1 cellular context compared by ENCODE assay signal in the genomic region with DNA sequence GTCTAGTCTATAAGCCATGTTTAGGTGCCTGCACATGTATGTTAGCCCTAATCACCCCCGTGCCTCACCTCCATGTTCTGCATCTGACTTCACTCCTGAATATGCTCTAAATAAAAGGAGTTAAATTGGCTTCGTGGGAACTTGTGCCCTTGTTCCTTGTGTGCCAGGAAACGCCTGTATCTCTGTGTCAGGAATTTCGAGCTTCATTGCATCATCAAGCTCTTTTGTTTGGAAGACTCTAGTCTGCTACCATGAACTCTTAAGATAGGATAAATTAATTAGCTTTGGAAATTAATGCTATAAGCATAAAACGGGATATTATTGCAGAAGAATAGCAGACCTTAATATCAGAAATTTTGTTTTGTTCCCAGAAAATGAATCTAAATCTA.
TF ChIP-seq lines count a peak whose summit lies in the region.

No MANE protein-coding gene starts in this region.

TF ChIP-seq in WTC11, 78 proteins besides CTCF, POLR2A, EP300 and RAD21 (continued from another document):
- TF ChIP-seq, protein P1, sequence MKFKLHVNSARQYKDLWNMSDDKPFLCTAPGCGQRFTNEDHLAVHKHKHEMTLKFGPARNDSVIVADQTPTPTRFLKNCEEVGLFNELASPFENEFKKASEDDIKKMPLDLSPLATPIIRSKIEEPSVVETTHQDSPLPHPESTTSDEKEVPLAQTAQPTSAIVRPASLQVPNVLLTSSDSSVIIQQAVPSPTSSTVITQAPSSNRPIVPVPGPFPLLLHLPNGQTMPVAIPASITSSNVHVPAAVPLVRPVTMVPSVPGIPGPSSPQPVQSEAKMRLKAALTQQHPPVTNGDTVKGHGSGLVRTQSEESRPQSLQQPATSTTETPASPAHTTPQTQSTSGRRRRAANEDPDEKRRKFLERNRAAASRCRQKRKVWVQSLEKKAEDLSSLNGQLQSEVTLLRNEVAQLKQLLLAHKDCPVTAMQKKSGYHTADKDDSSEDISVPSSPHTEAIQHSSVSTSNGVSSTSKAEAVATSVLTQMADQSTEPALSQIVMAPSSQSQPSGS (CRISPR knock-in tag; IDR thresholded peaks at IDR 0.05; ENCODE audit: borderline replicate concordance, low read depth) = no peak
- TF ChIP-seq, protein P2, sequence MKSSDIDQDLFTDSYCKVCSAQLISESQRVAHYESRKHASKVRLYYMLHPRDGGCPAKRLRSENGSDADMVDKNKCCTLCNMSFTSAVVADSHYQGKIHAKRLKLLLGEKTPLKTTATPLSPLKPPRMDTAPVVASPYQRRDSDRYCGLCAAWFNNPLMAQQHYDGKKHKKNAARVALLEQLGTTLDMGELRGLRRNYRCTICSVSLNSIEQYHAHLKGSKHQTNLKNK (CRISPR knock-in tag; IDR thresholded peaks at IDR 0.05) = no peak
- TF ChIP-seq, protein P3, sequence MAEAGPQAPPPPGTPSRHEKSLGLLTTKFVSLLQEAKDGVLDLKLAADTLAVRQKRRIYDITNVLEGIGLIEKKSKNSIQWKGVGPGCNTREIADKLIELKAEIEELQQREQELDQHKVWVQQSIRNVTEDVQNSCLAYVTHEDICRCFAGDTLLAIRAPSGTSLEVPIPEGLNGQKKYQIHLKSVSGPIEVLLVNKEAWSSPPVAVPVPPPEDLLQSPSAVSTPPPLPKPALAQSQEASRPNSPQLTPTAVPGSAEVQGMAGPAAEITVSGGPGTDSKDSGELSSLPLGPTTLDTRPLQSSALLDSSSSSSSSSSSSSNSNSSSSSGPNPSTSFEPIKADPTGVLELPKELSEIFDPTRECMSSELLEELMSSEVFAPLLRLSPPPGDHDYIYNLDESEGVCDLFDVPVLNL (CRISPR knock-in tag; IDR thresholded peaks at IDR 0.05; ENCODE audit: borderline replicate concordance, low read depth) = no peak
- no peak for TF ChIP-seq GTF2I (CRISPR knock-in tag; conservative IDR thresholded peaks at IDR 0.05)
TF ChIP-seq in WTC11: peak in this region for 0.
